In genomic region chr5:176727528-176727900, GRCh38 we compare ENCODE assay signal across 1 cellular context.
TF ChIP-seq lines count a peak whose summit lies in the region.

No MANE protein-coding gene starts in this region.

TF ChIP-seq in H1, 55 proteins besides CTCF, POLR2A, EP300 and RAD21 (continued from another document):
- TF ChIP-seq TAF7 (optimal IDR thresholded peaks at IDR 0.05; ENCODE audit: borderline replicate concordance, low read depth, low read length), result no peak
- TF ChIP-seq CHD1 (IDR thresholded peaks at IDR 0.05; ENCODE audit: low read depth, low read length), result no peak
TF ChIP-seq in H1: peak in this region for 0.
